In genomic region chr15:33454346-33454745, GRCh38 we compare ENCODE assay signal across 21 cellular contexts.
"Had no signal": no experiment of that assay in that cellular context is flagged by ENCODE, and none has a peak within 500 bp of the region (broad histone marks: within the 10 kb centered on the region; RNA-seq: fewer than 3 reads in every experiment).

No MANE protein-coding gene starts in this region.

- DNase-seq: activated CD4-positive, alpha-beta memory T cell treated with anti-CD3 and anti-CD28 coated beads for 36 hours; activated CD4-positive, alpha-beta T cell treated with anti-CD3 and anti-CD28 coated beads for 36 hours; activated CD4-positive, alpha-beta T cell treated with anti-CD3 and anti-CD28 coated beads, Interleukin-2, amount 10 ng/mL, durations not matched to agents 24 days and 14 days; activated CD4-positive, CD25-positive, alpha-beta regulatory T cell; activated CD4-positive, CD25-positive, alpha-beta regulatory T cell treated with anti-CD3 and anti-CD28 coated beads, Interleukin-2, amount 50 U/mL, for 72 hours; activated CD8-positive, alpha-beta memory T cell treated with anti-CD3 and anti-CD28 coated beads, Interleukin-2, amount 10 ng/mL, durations not matched to agents 7 days and 5 days; activated CD8-positive, alpha-beta memory T cell treated with anti-CD3 and anti-CD28 coated beads, Interleukin-2, amount 50 U/mL, for 4 hours; activated CD8-positive, alpha-beta T cell treated with anti-CD3 and anti-CD28 coated beads, Interleukin-2, amount 10 ng/mL, durations not matched to agents 7 days and 5 days; activated gamma-delta T cell; activated naive CD4-positive, alpha-beta T cell; activated naive CD4-positive, alpha-beta T cell treated with anti-CD3 and anti-CD28 coated beads, Interleukin-2, amount 10 ng/mL, durations not matched to agents 7 days and 5 days; activated naive CD8-positive, alpha-beta T cell treated with anti-CD3 and anti-CD28 coated beads, Interleukin-2, amount 10 ng/mL, durations not matched to agents 7 days and 5 days; activated T-cell treated with anti-CD3 and anti-CD28 coated beads, Interleukin-2, amount 50 U/mL, for 1 hour; activated T-cell treated with anti-CD3 and anti-CD28 coated beads, Interleukin-2, amount 50 U/mL, for 72 hours; cortex of kidney; effector CD4-positive, alpha-beta T cell; effector memory CD8-positive, alpha-beta T cell; foreskin keratinocyte; gastrocnemius medialis; T-helper 2 cell had no signal

- ATAC-seq: activated CD4-positive, alpha-beta T cell treated with anti-CD3 and anti-CD28 coated beads for 36 hours; activated CD8-positive, alpha-beta memory T cell treated with anti-CD3 and anti-CD28 coated beads, Interleukin-2, amount 10 ng/mL, durations not matched to agents 7 days and 5 days; activated CD8-positive, alpha-beta T cell treated with anti-CD3 and anti-CD28 coated beads, Interleukin-2, amount 10 ng/mL, durations not matched to agents 7 days and 5 days; activated naive CD4-positive, alpha-beta T cell treated with anti-CD3 and anti-CD28 coated beads, Interleukin-2, amount 50 U/mL, for 72 hours; activated T-cell treated with anti-CD3 and anti-CD28 coated beads, Interleukin-2, amount 50 U/mL, for 72 hours; effector memory CD8-positive, alpha-beta T cell; foreskin keratinocyte; gastrocnemius medialis had no signal
